In genomic region chr2:176139621-176140020, GRCh38 we compare ENCODE assay signal across 15 cellular contexts. TPM values are rescaled to one million over a fixed set of nuclear protein-coding genes. Genes with fewer than 3 reads are reported as not detected.
A peak's percentile ranks its signal among the peaks of the same experiment; 100 is the strongest.
DNase-seq lines count a peak whose midpoint lies in the region; ATAC-seq and TF ChIP-seq lines count a peak whose summit lies in the region.
"Had no signal": no experiment of that assay in that cellular context is flagged by ENCODE, and none has a peak within 500 bp of the region (broad histone marks: within the 10 kb centered on the region; RNA-seq: fewer than 3 reads in every experiment).

No MANE protein-coding gene starts in this region.

- no peak for TF ChIP-seq CTCF in CD8-positive, alpha-beta T cell (IDR thresholded peaks at IDR 0.05)
- TF ChIP-seq CTCF in Panc1 (IDR thresholded peaks at IDR 0.05) = no peak
- TF ChIP-seq CTCF in MM.1S (IDR thresholded peaks at IDR 0.05; ENCODE audit: low read length) = no peak

- H3K9me3 Mint-ChIP-seq in CD8-positive, alpha-beta T cell = peaks cover 5% of the 10 kb centered on the region
- peaks cover 4 to 32% (median 8%) of the 10 kb centered on the region in 6 donors for H3K9me3 Mint-ChIP-seq in immature natural killer cell
- H3K9me3 Mint-ChIP-seq: central memory CD8-positive, alpha-beta T cell had no signal

- peaks cover 36% of the 10 kb centered on the region for H3K4me1 Mint-ChIP-seq in CD8-positive, alpha-beta T cell (ENCODE audit: low read depth)
- peaks cover 23 to 36% of the 10 kb centered on the region in 2 donors for H3K4me1 Mint-ChIP-seq in immature natural killer cell

- H3K9me2 ChIP-seq in MM.1S (replicated peaks; ENCODE audit: insufficient read depth, low read length) = no peaks in the 10 kb centered on the region

- no peak overlapping the region for H3K27ac Mint-ChIP-seq in CD8-positive, alpha-beta T cell
- H3K27ac Mint-ChIP-seq in immature natural killer cell = no peak overlapping the region
- H3K27ac Mint-ChIP-seq: stimulated activated memory B cell treated with anti-CD40 and anti-IgM and Interleukin-4, amounts not matched to agents 10 μg/mL and 1 μg/mL and 100 μg/mL, for 72 hours had no signal

- no peak for ATAC-seq in CD8-positive, alpha-beta T cell
- ATAC-seq in Panc1 = no peak
- no peak for ATAC-seq in activated CD4-positive, CD25-positive, alpha-beta regulatory T cell treated with anti-CD3 and anti-CD28 coated beads, Interleukin-2, amount 50 U/mL, for 24 hours
- no peak for ATAC-seq in HG02678 (IDR thresholded peaks at IDR 0.05; ENCODE audit: unreplicated experiment)
- ATAC-seq: stimulated activated memory B cell treated with anti-CD40 and anti-IgM and Interleukin-4, amounts not matched to agents 10 μg/mL and 1 μg/mL and 100 μg/mL, for 72 hours had no signal

- no peak overlapping the region for H2AFZ ChIP-seq in MM.1S (ENCODE audit: low read length)

- no peaks in the 10 kb centered on the region for H3K36me3 ChIP-seq in CD8-positive, alpha-beta T cell (ENCODE audit: insufficient read depth, low read length)
- no peaks in the 10 kb centered on the region for H3K36me3 ChIP-seq in Panc1 (ENCODE audit: control insufficient read depth, insufficient read depth, low read length)
- H3K36me3 ChIP-seq in MM.1S (replicated peaks; ENCODE audit: insufficient read depth, low read length) = no peaks in the 10 kb centered on the region
- H3K36me3 ChIP-seq: prostate gland had no signal

- peaks cover 81% of the 10 kb centered on the region for H3K27me3 Mint-ChIP-seq in CD8-positive, alpha-beta T cell (ENCODE audit: low read depth)
- peaks cover 41 to 57% (median 54%) of the 10 kb centered on the region in 3 donors for H3K27me3 Mint-ChIP-seq in immature natural killer cell (ENCODE audit: low read depth in 3 of 3)

- peak overlapping the region; percentile 12 for H3K4me3 Mint-ChIP-seq in CD8-positive, alpha-beta T cell
- H3K4me3 Mint-ChIP-seq in immature natural killer cell = peak overlapping the region in 3 of 5 donors; percentile 13 to 56 (median 27)
- H3K4me3 Mint-ChIP-seq: central memory CD8-positive, alpha-beta T cell; stimulated activated memory B cell treated with anti-CD40 and anti-IgM and Interleukin-4, amounts not matched to agents 10 μg/mL and 1 μg/mL and 100 μg/mL, for 72 hours had no signal

- DNase-seq in CD8-positive, alpha-beta T cell = no peak
- DNase-seq in Panc1 (ENCODE audit: low read depth, low spot score) (no peak), immature natural killer cell (no peak), MM.1S (no peak)
- DNase-seq: activated CD4-positive, alpha-beta T cell treated with anti-CD3 and anti-CD28 coated beads, Interleukin-2, amount 50 U/mL, for 1 hour; activated effector memory CD4-positive, alpha-beta T cell treated with Interleukin-2 at 50 U/mL for 16 hours; NCI-H1417; stimulated activated CD4-positive, alpha-beta T cell treated with anti-CD3 and anti-CD28 coated beads, Interleukin-4, amount 100 ng/mL, for 1 hour had no signal

- intact Hi-C loops in CD8-positive, alpha-beta T cell (cut with DNase I, micrococcal nuclease) = loop anchor here (1.0 to 5.0 kb wide), 8 partner anchors 128 to 673 kb away; partner anchors contain the start of gene MTX2 (in 1 of the 2)
- intact Hi-C loops in Panc1 (cut with micrococcal nuclease; ENCODE audit: unreplicated experiment) = loop anchor here (2.0 kb wide), 1 partner anchor 315 kb away; no protein-coding TSS in a partner anchor

- H4K20me1 ChIP-seq in MM.1S (ENCODE audit: insufficient read depth, low read length) = no peaks in the 10 kb centered on the region

- CTCF ChIA-PET in CD8-positive, alpha-beta T cell (lab: Charles Lee) = interaction anchor here (0.6 to 6.2 kb wide), 14 partner anchors 7 to 1009 kb away, joined by 3 to 60 read pairs (median 6); no protein-coding TSS in a partner anchor
- CTCF ChIA-PET in Panc1 (lab: Charles Lee) = interaction anchor here (0.5 to 2.5 kb wide), 18 partner anchors 11 to 809 kb away, joined by 3 to 37 read pairs (median 4); no protein-coding TSS in a partner anchor

- no peaks in the 10 kb centered on the region for H3K79me2 ChIP-seq in MM.1S (ENCODE audit: low read length)

- BruUV-seq in Panc1 (replicated peaks; lab: Mats Ljungman, UMichigan) = no TSS peak

- H3K36me3 Mint-ChIP-seq in CD8-positive, alpha-beta T cell = no peaks in the 10 kb centered on the region
- H3K36me3 Mint-ChIP-seq in immature natural killer cell = peaks cover 0 to 3% (median 0%) of the 10 kb centered on the region in 3 donors

- in situ Hi-C loops in Panc1 (cut with HindIII; ENCODE audit: low pct_unique_long_range_greater_than_20kb, low sequenced_read_pairs) = no loop called here

- no peaks in the 10 kb centered on the region for H3K9me3 ChIP-seq in CD8-positive, alpha-beta T cell (ENCODE audit: low read length)
- no peaks in the 10 kb centered on the region for H3K9me3 ChIP-seq in Panc1 (ENCODE audit: control insufficient read depth, insufficient read depth, low read depth, low read length)
- H3K9me3 ChIP-seq in MM.1S (replicated peaks; ENCODE audit: insufficient read depth, low read length) = no peaks in the 10 kb centered on the region
- H3K9me3 ChIP-seq: prostate gland had no signal

- H3K4me2 ChIP-seq in MM.1S (ENCODE audit: low read depth, low read length) = no peak overlapping the region

- peaks cover 47% of the 10 kb centered on the region for H3K27me3 ChIP-seq in CD8-positive, alpha-beta T cell (ENCODE audit: insufficient read depth, low read length)
- H3K27me3 ChIP-seq in Panc1 (ENCODE audit: control insufficient read depth, insufficient read depth, low read length) = no peaks in the 10 kb centered on the region
- H3K27me3 ChIP-seq in MM.1S (replicated peaks; ENCODE audit: insufficient read depth, low read length) = 0 out of 2 replicates have a peak, but pooled peaks cover 3% of the 10 kb centered on the region

- no peak overlapping the region for H3K4me3 ChIP-seq in CD8-positive, alpha-beta T cell (ENCODE audit: low read depth, low read length)
- peak overlapping the region; percentile 55 to 58; a peak in 2 of 4 replicates for H3K4me3 ChIP-seq in Panc1 (ENCODE audit: low read depth in 2 of 2, low read length in 2 of 2)
- peak overlapping the region in 3 of 7 experiments; percentile 40 to 70 (median 45) for H3K4me3 ChIP-seq in skin epidermis
- H3K4me3 ChIP-seq in MM.1S (ENCODE audit: low read length) = no peak overlapping the region

- no peak overlapping the region for H3K9ac ChIP-seq in MM.1S (ENCODE audit: low read length)

- peaks cover 22% of the 10 kb centered on the region for H3K4me1 ChIP-seq in CD8-positive, alpha-beta T cell (ENCODE audit: insufficient read depth, low read length)
- H3K4me1 ChIP-seq in Panc1 (ENCODE audit: control insufficient read depth, insufficient read depth, low read length) (peaks cover 9% of the 10 kb centered on the region), MM.1S (ENCODE audit: low read length) (peaks cover 13% of the 10 kb centered on the region)
- H3K4me1 ChIP-seq: prostate gland had no signal

- POLR2A ChIA-PET in CD8-positive, alpha-beta T cell (lab: Charles Lee) = no interaction called here
- POLR2A ChIA-PET in Panc1 (lab: Charles Lee) = interaction anchor here (0.7 kb wide), 1 partner anchor 498 kb away, joined by 22 read pairs; no protein-coding TSS in a partner anchor

- H3F3A ChIP-seq in MM.1S (ENCODE audit: insufficient read depth, low read length) = no peaks in the 10 kb centered on the region

- H3K27ac ChIP-seq in CD8-positive, alpha-beta T cell (ENCODE audit: low read depth, low read length) = no peak overlapping the region
- H3K27ac ChIP-seq in Panc1 (ENCODE audit: low read length) = peak overlapping the region; percentile 77
- peak overlapping the region in 14 of 21 experiments; percentile 31 to 98 (median 74) for H3K27ac ChIP-seq in skin epidermis
- H3K27ac ChIP-seq in MM.1S (ENCODE audit: low read length) = no peak overlapping the region
- H3K27ac ChIP-seq: prostate gland had no signal

RNA-seq across cellular contexts. Expression of gene HOXD8, which starts 10.1 kb away (rescaled TPM):
- not detected for total RNA-seq in CD8-positive, alpha-beta T cell
- not detected for total RNA-seq in Panc1 (2021; ENCODE audit: unreplicated experiment)
- not detected for polyA plus RNA-seq in Panc1 (2012; ENCODE audit: insufficient read length)
- polyA plus RNA-seq in immature natural killer cell = not detected

RNA-seq across cellular contexts. Expression of gene HOXD4, which starts 11.7 kb away (rescaled TPM):
- total RNA-seq in CD8-positive, alpha-beta T cell = not detected
- total RNA-seq in Panc1 (2021; ENCODE audit: unreplicated experiment) = 1.4 TPM
- 0.82 TPM for polyA plus RNA-seq in Panc1 (2012; ENCODE audit: insufficient read length)
- polyA plus RNA-seq in immature natural killer cell = not detected

RNA-seq across cellular contexts. Expression of gene HOXD9, which starts 17.1 kb away (rescaled TPM):
- not detected for total RNA-seq in CD8-positive, alpha-beta T cell
- total RNA-seq in Panc1 (2021; ENCODE audit: unreplicated experiment) = 0.15 TPM
- polyA plus RNA-seq in Panc1 (2012; ENCODE audit: insufficient read length) = 0.19 TPM
- polyA plus RNA-seq in immature natural killer cell = not detected

RNA-seq across cellular contexts. Expression of gene HOXD3, which starts 17.5 kb away (rescaled TPM):
- not detected for total RNA-seq in CD8-positive, alpha-beta T cell
- total RNA-seq in Panc1 (2021; ENCODE audit: unreplicated experiment) = 1.8 TPM
- 0.56 TPM for polyA plus RNA-seq in Panc1 (2012; ENCODE audit: insufficient read length)
- not detected for polyA plus RNA-seq in immature natural killer cell

RNA-seq across cellular contexts. Expression of gene HOXD10, which starts 23.0 kb away (rescaled TPM):
- not detected for total RNA-seq in CD8-positive, alpha-beta T cell
- total RNA-seq in Panc1 (2021; ENCODE audit: unreplicated experiment) = not detected
- 0.46 TPM for polyA plus RNA-seq in Panc1 (2012; ENCODE audit: insufficient read length)
- polyA plus RNA-seq in immature natural killer cell = not detected
- total RNA-seq: RPMI7951 had no signal

Comparison
In these comparisons a context has a peak if more than half of its experiments do, and no peak if none do; other contexts are left out.
1. H3K27ac ChIP-seq: peak in Panc1 (single experiment) and skin epidermis (14 of 21); none in CD8-positive, alpha-beta T cell (single experiment) and MM.1S (single experiment).
2. H3K4me3 ChIP-seq: peak in Panc1 (2 of 2); none in CD8-positive, alpha-beta T cell (single experiment) and MM.1S (single experiment).